Comparison of ENCODE assay signal across 22 cellular contexts in the genomic region with DNA sequence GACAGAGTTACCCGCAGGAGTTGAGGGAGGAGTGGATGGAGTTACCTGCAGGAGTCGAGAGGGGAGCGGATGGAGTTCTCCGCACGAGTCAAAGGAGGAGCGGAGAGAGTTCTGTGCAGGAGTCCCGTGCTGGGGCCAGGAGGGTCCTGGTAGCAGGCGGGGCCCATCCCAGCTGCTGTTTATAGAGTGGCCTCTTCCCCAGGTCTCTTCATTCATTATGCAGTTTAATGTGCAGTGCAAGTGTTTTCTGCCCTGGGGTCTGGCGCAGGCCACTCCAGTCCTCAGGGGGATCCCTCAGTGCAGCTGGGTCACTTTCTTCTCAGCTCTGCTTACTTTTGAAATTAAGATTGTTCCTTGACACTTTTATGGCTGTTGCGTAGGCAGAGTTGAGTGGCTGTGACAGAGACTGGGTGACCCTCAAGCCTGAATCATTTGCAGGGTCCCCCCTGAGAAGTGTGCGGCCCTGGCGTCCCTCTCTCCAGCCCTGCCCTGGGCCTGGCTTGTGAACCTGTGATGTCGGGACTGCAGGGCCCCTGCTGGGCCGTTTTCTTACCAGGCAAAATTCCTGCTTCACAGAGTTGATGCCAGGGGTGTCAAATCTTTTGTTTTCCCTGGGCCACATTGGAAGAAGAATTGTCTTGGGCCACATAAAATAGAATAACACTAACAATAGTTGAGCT. TPM values are rescaled to one million over a fixed set of nuclear protein-coding genes. Genes with fewer than 3 reads are reported as not detected.
DNase-seq lines count a peak whose midpoint lies in the region; ATAC-seq and TF ChIP-seq lines count a peak whose summit lies in the region.
"Had no signal": no experiment of that assay in that cellular context is flagged by ENCODE, and none has a peak within 500 bp of the region (broad histone marks: within the 10 kb centered on the region; RNA-seq: fewer than 3 reads in every experiment).

No MANE protein-coding gene starts in this region.

- peak; percentile 25 for ATAC-seq in WTC11
- ATAC-seq: GM12878 had no signal

- H3K27me3 ChIP-seq in breast epithelium: no peaks in the 10 kb centered on the region
- H3K27me3 ChIP-seq: BLaER1, SJCRH30 had no signal

- no peak overlapping the region for H3K27ac ChIP-seq in breast epithelium
- H3K27ac ChIP-seq: BLaER1, SJCRH30 had no signal

- no TSS peak for BruUV-seq in MCF 10A (replicated peaks; lab: Mats Ljungman, UMichigan)

- H3K4me3 Mint-ChIP-seq in MCF 10A (ENCODE audit: unreplicated experiment): no peak overlapping the region
- H3K4me3 Mint-ChIP-seq in WTC11: no peak overlapping the region

- no peak for TF ChIP-seq CTCF in MCF 10A (IDR thresholded peaks at IDR 0.05; ENCODE audit: unreplicated experiment)
- TF ChIP-seq CTCF in breast epithelium (IDR thresholded peaks at IDR 0.05): no peak
- no peak for TF ChIP-seq CTCF in WTC11 (IDR thresholded peaks at IDR 0.05)

- TF ChIP-seq POLR2A in breast epithelium (IDR thresholded peaks at IDR 0.05): no peak

- DNase-seq in MCF 10A (ENCODE audit: unreplicated experiment) (no peak), breast epithelium (ENCODE audit: low spot score in 2 of 2) (no peak), WTC11 (ENCODE audit: low spot score) (no peak), left kidney (ENCODE audit: low read depth, low spot score) (peak; percentile 74), retina (peak; percentile 39), Kasumi-1 (lab: John Stamatoyannopoulos, UW) (no peak), SIG-M5 treated with dmso at 0.1 percent for 504 hours (lab: John Stamatoyannopoulos, UW; ENCODE audit: unreplicated experiment) (no peak), NCI-H187 (lab: John Stamatoyannopoulos, UW) (no peak)
- DNase-seq: DND-41, GDM1, GOT3, IMR-90, Karpas-422, NCI-H1105 treated with DMSO at 0.1 percent for 48 hours, NCI-H187 treated with DMSO at 0.1 percent for 48 hours, NCI-H69, OCI-M1, RPMI8226, SJCRH30 had no signal

- no peaks in the 10 kb centered on the region for H3K4me1 ChIP-seq in breast epithelium
- H3K4me1 ChIP-seq: SJCRH30 had no signal

- peak overlapping the region; percentile 91 for H3K27ac Mint-ChIP-seq in MCF 10A (ENCODE audit: low read depth, unreplicated experiment)
- H3K27ac Mint-ChIP-seq in WTC11: peak overlapping the region; percentile 92

- intact Hi-C loops in MCF 10A (cut with micrococcal nuclease): no loop called here
- intact Hi-C loops in breast epithelium (cut with DNase I; ENCODE audit: low total_unique reads): no loop called here

- H3K4me3 ChIP-seq in breast epithelium: no peak overlapping the region
- H3K4me3 ChIP-seq: BLaER1, GM12878, SJCRH30 had no signal

- CTCF ChIA-PET in MCF 10A (lab: Yijun Ruan, JAX): no interaction called here
- CTCF ChIA-PET in WTC11 (lab: Charles Lee): interaction anchor here (0.5 to 1.7 kb wide), 2 partner anchors 15 to 568 kb away, joined by 3 read pairs; no protein-coding TSS in a partner anchor

- peaks cover 5% of the 10 kb centered on the region for H3K4me1 Mint-ChIP-seq in MCF 10A (ENCODE audit: insufficient read depth, unreplicated experiment)
- H3K4me1 Mint-ChIP-seq in WTC11: peaks cover 11% of the 10 kb centered on the region

- H3K9me3 ChIP-seq in breast epithelium: no peaks in the 10 kb centered on the region
- H3K9me3 ChIP-seq: SJCRH30 had no signal

- H3K36me3 Mint-ChIP-seq in MCF 10A (ENCODE audit: insufficient read depth, unreplicated experiment): peaks cover 29% of the 10 kb centered on the region
- peaks cover 21% of the 10 kb centered on the region for H3K36me3 Mint-ChIP-seq in WTC11

- POLR2A ChIA-PET in MCF 10A (lab: Yijun Ruan, JAX): interaction anchor here (0.7 kb wide), 1 partner anchor 806 kb away, joined by 6 read pairs; no protein-coding TSS in a partner anchor
- POLR2A ChIA-PET in WTC11 (lab: Charles Lee): no interaction called here

- H3K27me3 Mint-ChIP-seq in MCF 10A (ENCODE audit: insufficient read depth, unreplicated experiment) (no peaks in the 10 kb centered on the region), WTC11 (ENCODE audit: low read depth) (no peaks in the 10 kb centered on the region)

- no peaks in the 10 kb centered on the region for H3K9me3 Mint-ChIP-seq in MCF 10A (ENCODE audit: unreplicated experiment)
- no peaks in the 10 kb centered on the region for H3K9me3 Mint-ChIP-seq in WTC11

- H3K36me3 ChIP-seq in breast epithelium: no peaks in the 10 kb centered on the region

TF ChIP-seq in WTC11, 78 proteins besides CTCF, POLR2A, EP300 and RAD21:
- TF ChIP-seq FOXK1 (CRISPR knock-in tag; IDR thresholded peaks at IDR 0.05) (no peak), EMX1 (CRISPR knock-in tag; IDR thresholded peaks at IDR 0.05) (no peak), ZNF263 (CRISPR knock-in tag; IDR thresholded peaks at IDR 0.05; ENCODE audit: low read depth) (no peak), ZNF232 (CRISPR knock-in tag; IDR thresholded peaks at IDR 0.05) (no peak), CREM (CRISPR knock-in tag; IDR thresholded peaks at IDR 0.05) (no peak), KAT7 (CRISPR knock-in tag; IDR thresholded peaks at IDR 0.05; ENCODE audit: borderline replicate concordance) (no peak)
- TF ChIP-seq, protein P1, sequence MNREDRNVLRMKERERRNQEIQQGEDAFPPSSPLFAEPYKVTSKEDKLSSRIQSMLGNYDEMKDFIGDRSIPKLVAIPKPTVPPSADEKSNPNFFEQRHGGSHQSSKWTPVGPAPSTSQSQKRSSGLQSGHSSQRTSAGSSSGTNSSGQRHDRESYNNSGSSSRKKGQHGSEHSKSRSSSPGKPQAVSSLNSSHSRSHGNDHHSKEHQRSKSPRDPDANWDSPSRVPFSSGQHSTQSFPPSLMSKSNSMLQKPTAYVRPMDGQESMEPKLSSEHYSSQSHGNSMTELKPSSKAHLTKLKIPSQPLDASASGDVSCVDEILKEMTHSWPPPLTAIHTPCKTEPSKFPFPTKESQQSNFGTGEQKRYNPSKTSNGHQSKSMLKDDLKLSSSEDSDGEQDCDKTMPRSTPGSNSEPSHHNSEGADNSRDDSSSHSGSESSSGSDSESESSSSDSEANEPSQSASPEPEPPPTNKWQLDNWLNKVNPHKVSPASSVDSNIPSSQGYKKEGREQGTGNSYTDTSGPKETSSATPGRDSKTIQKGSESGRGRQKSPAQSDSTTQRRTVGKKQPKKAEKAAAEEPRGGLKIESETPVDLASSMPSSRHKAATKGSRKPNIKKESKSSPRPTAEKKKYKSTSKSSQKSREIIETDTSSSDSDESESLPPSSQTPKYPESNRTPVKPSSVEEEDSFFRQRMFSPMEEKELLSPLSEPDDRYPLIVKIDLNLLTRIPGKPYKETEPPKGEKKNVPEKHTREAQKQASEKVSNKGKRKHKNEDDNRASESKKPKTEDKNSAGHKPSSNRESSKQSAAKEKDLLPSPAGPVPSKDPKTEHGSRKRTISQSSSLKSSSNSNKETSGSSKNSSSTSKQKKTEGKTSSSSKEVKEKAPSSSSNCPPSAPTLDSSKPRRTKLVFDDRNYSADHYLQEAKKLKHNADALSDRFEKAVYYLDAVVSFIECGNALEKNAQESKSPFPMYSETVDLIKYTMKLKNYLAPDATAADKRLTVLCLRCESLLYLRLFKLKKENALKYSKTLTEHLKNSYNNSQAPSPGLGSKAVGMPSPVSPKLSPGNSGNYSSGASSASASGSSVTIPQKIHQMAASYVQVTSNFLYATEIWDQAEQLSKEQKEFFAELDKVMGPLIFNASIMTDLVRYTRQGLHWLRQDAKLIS (CRISPR knock-in tag; IDR thresholded peaks at IDR 0.05; ENCODE audit: borderline replicate concordance): no peak
- TF ChIP-seq, protein P2, sequence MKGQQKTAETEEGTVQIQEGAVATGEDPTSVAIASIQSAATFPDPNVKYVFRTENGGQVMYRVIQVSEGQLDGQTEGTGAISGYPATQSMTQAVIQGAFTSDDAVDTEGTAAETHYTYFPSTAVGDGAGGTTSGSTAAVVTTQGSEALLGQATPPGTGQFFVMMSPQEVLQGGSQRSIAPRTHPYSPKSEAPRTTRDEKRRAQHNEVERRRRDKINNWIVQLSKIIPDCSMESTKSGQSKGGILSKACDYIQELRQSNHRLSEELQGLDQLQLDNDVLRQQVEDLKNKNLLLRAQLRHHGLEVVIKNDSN (CRISPR knock-in tag; IDR thresholded peaks at IDR 0.05): no peak
- TF ChIP-seq, protein P3, sequence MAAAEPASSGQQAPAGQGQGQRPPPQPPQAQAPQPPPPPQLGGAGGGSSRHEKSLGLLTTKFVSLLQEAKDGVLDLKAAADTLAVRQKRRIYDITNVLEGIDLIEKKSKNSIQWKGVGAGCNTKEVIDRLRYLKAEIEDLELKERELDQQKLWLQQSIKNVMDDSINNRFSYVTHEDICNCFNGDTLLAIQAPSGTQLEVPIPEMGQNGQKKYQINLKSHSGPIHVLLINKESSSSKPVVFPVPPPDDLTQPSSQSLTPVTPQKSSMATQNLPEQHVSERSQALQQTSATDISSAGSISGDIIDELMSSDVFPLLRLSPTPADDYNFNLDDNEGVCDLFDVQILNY (CRISPR knock-in tag; IDR thresholded peaks at IDR 0.05): no peak

RNA-seq across cellular contexts. Expression of a gene that starts 17.9 kb away (rescaled TPM):
- total RNA-seq in MCF 10A (2022): 77.1 and 100 TPM in 2 replicates
- 10 to 100 TPM; 31.8 to 34.0 (median 33.3) TPM for total RNA-seq in breast epithelium
- 52.6 to 61.2 TPM (median 54.1 TPM) in 3 replicates for total RNA-seq in WTC11 (2021)

RNA-seq across cellular contexts. Expression of a gene that starts 55.6 kb away (rescaled TPM):
- total RNA-seq in MCF 10A (2022) (not detected in 2 replicates), breast epithelium (not detected), WTC11 (2021) (not detected in 3 replicates)
- total RNA-seq: GM12878, HT-29, IMR-90, SJCRH30 had no signal

Comparison
In these comparisons a context has a peak if more than half of its experiments do, and no peak if none do; other contexts are left out.
1. DNase-seq: peak in left kidney (single experiment) and retina (single experiment); none in MCF 10A (single experiment), breast epithelium (0 of 2), WTC11 (single experiment), Kasumi-1 (0 of 2), SIG-M5 treated with dmso at 0.1 percent for 504 hours (single experiment) and NCI-H187 (0 of 2).